ENCODE assay signal across 14 cellular contexts in genomic region chr3:119662604-119663377, GRCh38. TPM values are rescaled to one million over a fixed set of nuclear protein-coding genes. Genes with fewer than 3 reads are reported as not detected.
DNase-seq lines count a peak whose midpoint lies in the region; ATAC-seq, FAIRE-seq and TF ChIP-seq lines count a peak whose summit lies in the region.
"Had no signal": no experiment of that assay in that cellular context is flagged by ENCODE, and none has a peak within 500 bp of the region (broad histone marks: within the 10 kb centered on the region; RNA-seq: fewer than 3 reads in every experiment).

No MANE protein-coding gene starts in this region.

- no peak for ATAC-seq in HG03432 (IDR thresholded peaks at IDR 0.05; ENCODE audit: unreplicated experiment)
- ATAC-seq: foreskin keratinocyte; HepG2; stimulated activated naive CD8-positive, alpha-beta T cell treated with anti-CD3 and anti-CD28 coated beads, Interleukin-15, Interleukin-2, amounts not matched to agents 100 U/mL and 50 U/mL, for 24 hours had no signal

- no peak for TF ChIP-seq RAD21 in SK-N-SH (IDR thresholded peaks at IDR 0.05; ENCODE audit: low read length)

- intact Hi-C loops in Calu3 (cut with micrococcal nuclease; ENCODE audit: unreplicated experiment) = no loop called here

- H3K9ac ChIP-seq in SK-N-SH = peak overlapping the region; percentile 39; the same call in 1 of the 2 replicates
- peak overlapping the region; percentile 46 to 69 (median 61) for H3K9ac ChIP-seq in skeletal muscle tissue (ENCODE audit: low read depth in 1 of 3, low read length in 3 of 3)

- H4K20me1 ChIP-seq in SK-N-SH (ENCODE audit: insufficient read depth) = no peaks in the 10 kb centered on the region

- peak overlapping the region; percentile 68 for H3K4me2 ChIP-seq in SK-N-SH

- no peaks in the 10 kb centered on the region for H3K4me1 Mint-ChIP-seq in Calu3 (ENCODE audit: low read depth, unreplicated experiment)

- BruUV-seq in Calu3 (replicated peaks; lab: Mats Ljungman, UMichigan) = no TSS peak

- POLR2A ChIA-PET in SK-N-SH (lab: Yijun Ruan, JAX) = interaction anchor here (0.6 to 2.5 kb wide), 8 partner anchors 10 to 368 kb away, joined by 3 to 21 read pairs (median 3); partner anchors contain the start of genes COX17 and TIMMDC1

- H3K27me3 ChIP-seq in GM06990 (replicated peaks; ENCODE audit: control insufficient read depth, insufficient read depth, low read length) (no peaks in the 10 kb centered on the region), SK-N-SH (ENCODE audit: insufficient read depth) (no peaks in the 10 kb centered on the region), skeletal muscle tissue (ENCODE audit: control insufficient read depth in 3 of 3, insufficient read depth in 3 of 3, low read length in 3 of 3) (no peaks in the 10 kb centered on the region)
- H3K27me3 ChIP-seq: foreskin keratinocyte had no signal

- no peaks in the 10 kb centered on the region for H3K79me2 ChIP-seq in SK-N-SH (ENCODE audit: insufficient read depth)

- peak overlapping the region; percentile 16; the same call in 1 of the 2 replicates for H2AFZ ChIP-seq in SK-N-SH (ENCODE audit: low read depth)

- H3K4me1 ChIP-seq in SK-N-SH (ENCODE audit: control insufficient read depth in 1 of 2, insufficient read depth in 2 of 2, low read depth in 1 of 2, low read length in 1 of 2) (peaks cover 40 to 58% of the 10 kb centered on the region in 2 experiments), skeletal muscle tissue (ENCODE audit: control insufficient read depth in 3 of 3, insufficient read depth in 3 of 3, low read length in 3 of 3) (peaks cover 39 to 63% (median 44%) of the 10 kb centered on the region in 3 donors)
- H3K4me1 ChIP-seq: foreskin keratinocyte had no signal

- no peak for TF ChIP-seq POLR2A in H54 (IDR thresholded peaks at IDR 0.05; ENCODE audit: low read depth, low read length)

- H3K9me3 Mint-ChIP-seq in Calu3 (ENCODE audit: low read depth, unreplicated experiment) = no peaks in the 10 kb centered on the region
- H3K9me3 Mint-ChIP-seq: activated CD4-positive, alpha-beta memory T cell treated with anti-CD3 and anti-CD28 coated beads, Interleukin-2, amount 10 ng/mL, durations not matched to agents 7 days and 5 days had no signal

- peaks cover 30% of the 10 kb centered on the region for H3F3A ChIP-seq in SK-N-SH (replicated peaks; ENCODE audit: insufficient read depth)

- FAIRE-seq in H54 (lab: Jason Lieb, UNC) = no peak
- FAIRE-seq: HepG2 had no signal

- H3K4me3 ChIP-seq in GM06990 (replicated peaks; ENCODE audit: low read depth, low read length) (no peak overlapping the region), SK-N-SH (ENCODE audit: low read depth in 2 of 2, low read length in 1 of 2) (0 out of 4 replicates have a peak overlapping the region, but pooled peaks of 1 of the 2 experiments have one; percentile 2), fibroblast of the aortic adventitia (ENCODE audit: low read depth, low read length) (no peak overlapping the region), skeletal muscle tissue (ENCODE audit: low read length in 3 of 3) (no peak overlapping the region)

- no peak overlapping the region for H3K4me3 Mint-ChIP-seq in Calu3 (ENCODE audit: low read depth, unreplicated experiment)
- H3K4me3 Mint-ChIP-seq: activated CD4-positive, alpha-beta memory T cell treated with anti-CD3 and anti-CD28 coated beads, Interleukin-2, amount 10 ng/mL, durations not matched to agents 7 days and 5 days had no signal

- H3K9me2 ChIP-seq in SK-N-SH = no peaks in the 10 kb centered on the region

- no peaks in the 10 kb centered on the region for H3K9me3 ChIP-seq in SK-N-SH
- no peaks in the 10 kb centered on the region for H3K9me3 ChIP-seq in skeletal muscle tissue (ENCODE audit: control insufficient read depth in 3 of 3, low read length in 3 of 3)

- TF ChIP-seq CTCF in GM06990 (IDR thresholded peaks at IDR 0.05; ENCODE audit: insufficient read depth, low read length, poor library complexity, severe bottlenecking) (peak; percentile 19), SK-N-SH (IDR thresholded peaks at IDR 0.05) (peak; percentile 42), fibroblast of the aortic adventitia (IDR thresholded peaks at IDR 0.05; ENCODE audit: insufficient read depth, low read length) (peak; percentile 41), Calu3 (IDR thresholded peaks at IDR 0.05; ENCODE audit: unreplicated experiment) (no peak)

- H3K36me3 ChIP-seq in GM06990 (ENCODE audit: control insufficient read depth, insufficient read depth, low read length) (peaks cover 4% of the 10 kb centered on the region), SK-N-SH (replicated peaks in 1 of 2; ENCODE audit: control insufficient read depth in 1 of 2, insufficient read depth in 2 of 2, low read length in 1 of 2) (no peaks in the 10 kb centered on the region), skeletal muscle tissue (ENCODE audit: control insufficient read depth in 3 of 3, insufficient read depth in 3 of 3, low read length in 3 of 3) (peaks cover 0 to 9% (median 0%) of the 10 kb centered on the region in 3 donors)

- 8% methylated on average over 1 of the region's 1 CpG for whole genome bisulfite sequencing in SK-N-SH (ENCODE audit: low lambda C conversion rate)

- DNase-seq in GM06990 (ENCODE audit: extremely low read depth, insufficient read length) (no peak), SK-N-SH (no peak), fibroblast of the aortic adventitia (ENCODE audit: low read depth) (peak; percentile 39), Calu3 (no peak), H54 (ENCODE audit: insufficient read length, low spot score) (no peak), NCI-H1417 treated with DMSO at 0.1 percent for 48 hours (lab: John Stamatoyannopoulos, UW) (no peak)
- DNase-seq: activated CD4-positive, alpha-beta memory T cell treated with anti-CD3 and anti-CD28 coated beads, Interleukin-2, amount 10 ng/mL, durations not matched to agents 7 days and 5 days; amygdala; foreskin keratinocyte; GF-D8; stimulated activated naive CD8-positive, alpha-beta T cell treated with anti-CD3 and anti-CD28 coated beads, Interleukin-15, Interleukin-2, amounts not matched to agents 100 U/mL and 50 U/mL, for 24 hours had no signal

- no peak overlapping the region for H3K27ac Mint-ChIP-seq in Calu3 (ENCODE audit: unreplicated experiment)
- H3K27ac Mint-ChIP-seq: activated CD4-positive, alpha-beta memory T cell treated with anti-CD3 and anti-CD28 coated beads, Interleukin-2, amount 10 ng/mL, durations not matched to agents 7 days and 5 days had no signal

- H3K27ac ChIP-seq in SK-N-SH (ENCODE audit: low read depth in 2 of 2, low read length in 1 of 2) = peak overlapping the region; percentile 93 to 98
- H3K27ac ChIP-seq in skeletal muscle tissue (ENCODE audit: low read depth, low read length) = peak overlapping the region; percentile 88
- H3K27ac ChIP-seq: foreskin keratinocyte had no signal

- no peaks in the 10 kb centered on the region for H3K36me3 Mint-ChIP-seq in Calu3 (ENCODE audit: insufficient read depth, unreplicated experiment)

- CTCF ChIA-PET in SK-N-SH (lab: Yijun Ruan, JAX) (interaction anchor here (0.9 to 2.6 kb wide), 8 partner anchors 10 to 314 kb away, joined by 4 to 21 read pairs (median 5); no protein-coding TSS in a partner anchor), Calu3 (lab: Charles Lee) (no interaction called here)

- TF ChIP-seq EP300 in SK-N-SH (IDR thresholded peaks at IDR 0.05; ENCODE audit: borderline replicate concordance in 1 of 2, low read depth in 1 of 2, low read length in 1 of 2) = peak in 1 of 2 experiments; percentile 47; a peak in 1 of 4 replicates

- no peaks in the 10 kb centered on the region for H3K27me3 Mint-ChIP-seq in Calu3 (ENCODE audit: unreplicated experiment)
- H3K27me3 Mint-ChIP-seq: activated CD4-positive, alpha-beta memory T cell treated with anti-CD3 and anti-CD28 coated beads, Interleukin-2, amount 10 ng/mL, durations not matched to agents 7 days and 5 days had no signal

TF ChIP-seq in SK-N-SH, 30 proteins besides CTCF, POLR2A, EP300 and RAD21 (continues in another document):
- TF ChIP-seq MEF2A (IDR thresholded peaks at IDR 0.05; ENCODE audit: borderline replicate concordance, low read depth) = no peak
- TF ChIP-seq EZH2phosphoT487 (IDR thresholded peaks at IDR 0.05; ENCODE audit: borderline replicate concordance, low read depth) = no peak
- peak; percentile 74; the same call in 1 of the 2 replicates for TF ChIP-seq TAF1 (IDR thresholded peaks at IDR 0.05; ENCODE audit: borderline replicate concordance, low read depth, low read length)
- no peak for TF ChIP-seq NRF1 (IDR thresholded peaks at IDR 0.05; ENCODE audit: low read depth, low read length)
- TF ChIP-seq RFX5 (IDR thresholded peaks at IDR 0.05; ENCODE audit: low read length) = no peak
- no peak for TF ChIP-seq GATA2 (CRISPR knock-in tag; IDR thresholded peaks at IDR 0.05)
- TF ChIP-seq SMC3 (IDR thresholded peaks at IDR 0.05; ENCODE audit: low read depth, low read length) = no peak; the same call in 1 of the 2 replicates
- no peak for TF ChIP-seq TEAD4 (IDR thresholded peaks at IDR 0.05; ENCODE audit: borderline replicate concordance, insufficient read depth)
- no peak for TF ChIP-seq USF2 (IDR thresholded peaks at IDR 0.05; ENCODE audit: borderline replicate concordance, low read depth, low read length)
- peak; percentile 16 for TF ChIP-seq CHD2 (IDR thresholded peaks at IDR 0.05; ENCODE audit: low read length, partially characterized antibody)

RNA-seq across cellular contexts. Expression of gene POPDC2, which starts 2.4 kb away (rescaled TPM):
- 19.9 and 38.8 TPM in 2 replicates for polyA plus RNA-seq in SK-N-SH (2012; rRNA removed)
- polyA plus RNA-seq in SK-N-SH (2012; cell fraction: cytosol; rRNA removed) = 21.0 and 24.0 TPM in 2 replicates
- 45.1 and 48.3 TPM in 2 replicates for polyA plus RNA-seq in SK-N-SH (2012; cell fraction: nucleus; rRNA removed)
- total RNA-seq in fibroblast of the aortic adventitia (ENCODE audit: low replicate concordance) = 0.27 and 1.6 TPM in 2 replicates
- total RNA-seq in skeletal muscle tissue = 13.6 TPM
- 0.80 and 1.0 TPM in 2 replicates for total RNA-seq in Calu3 (2022)

RNA-seq across cellular contexts. Expression of gene COX17, which starts 14.4 kb away (rescaled TPM):
- polyA plus RNA-seq in SK-N-SH (2012; rRNA removed) = 15.1 and 21.5 TPM in 2 replicates
- polyA plus RNA-seq in SK-N-SH (2012; cell fraction: cytosol; rRNA removed) = 19.7 and 24.6 TPM in 2 replicates
- 3.6 and 8.3 TPM in 2 replicates for polyA plus RNA-seq in SK-N-SH (2012; cell fraction: nucleus; rRNA removed)
- 17.0 and 18.0 TPM in 2 replicates for total RNA-seq in fibroblast of the aortic adventitia (ENCODE audit: low replicate concordance)
- total RNA-seq in skeletal muscle tissue = 24.5 TPM
- total RNA-seq in Calu3 (2022) = 48.4 and 51.3 TPM in 2 replicates

RNA-seq across cellular contexts. Expression of gene CFAP91, which starts 40.0 kb away (rescaled TPM):
- 3.7 and 6.3 TPM in 2 replicates for polyA plus RNA-seq in SK-N-SH (2012; rRNA removed)
- 2.6 and 3.4 TPM in 2 replicates for polyA plus RNA-seq in SK-N-SH (2012; cell fraction: cytosol; rRNA removed)
- 18.0 and 29.7 TPM in 2 replicates for polyA plus RNA-seq in SK-N-SH (2012; cell fraction: nucleus; rRNA removed)
- 0.81 and 0.98 TPM in 2 replicates for total RNA-seq in fibroblast of the aortic adventitia (ENCODE audit: low replicate concordance)
- total RNA-seq in skeletal muscle tissue = under 0.01 TPM
- total RNA-seq in Calu3 (2022) = 1.5 and 2.2 TPM in 2 replicates
- total RNA-seq: activated CD4-positive, alpha-beta memory T cell treated with anti-CD3 and anti-CD28 coated beads, Interleukin-2, amount 10 ng/mL, durations not matched to agents 7 days and 5 days; HepG2 had no signal
- polyA plus RNA-seq: HepG2 had no signal
